Comparison of ENCODE assay signal across 11 cellular contexts in genomic region chr1:170662561-170662971, GRCh38. TPM values are rescaled to one million over a fixed set of nuclear protein-coding genes. Genes with fewer than 3 reads are reported as not detected.
A peak's percentile ranks its signal among the peaks of the same experiment; 100 is the strongest.
DNase-seq lines count a peak whose midpoint lies in the region; ATAC-seq and TF ChIP-seq lines count a peak whose summit lies in the region.
"Had no signal": no experiment of that assay in that cellular context is flagged by ENCODE, and none has a peak within 500 bp of the region (broad histone marks: within the 10 kb centered on the region; RNA-seq: fewer than 3 reads in every experiment).

No MANE protein-coding gene starts in this region.

- DNase-seq in ELR (ENCODE audit: low read depth) (peak; percentile 14), SJSA1 (ENCODE audit: low read depth in 1 of 2, low spot score in 2 of 2) (no peak), foreskin fibroblast (peak in 1 of 2 donors; percentile 68), sigmoid colon (no peak), NCI-H187 treated with DMSO at 0.1 percent for 48 hours (lab: John Stamatoyannopoulos, UW) (no peak), activated T-cell treated with anti-CD3 and anti-CD28 coated beads for 4 hours (no peak)
- DNase-seq: activated CD4-positive, alpha-beta T cell treated with anti-CD3 and anti-CD28 coated beads for 4 hours; NCI-H1436 treated with DMSO at 0.1 percent for 48 hours had no signal

- TF ChIP-seq EP300 in sigmoid colon (IDR thresholded peaks at IDR 0.05), result no peak

- peaks cover 20% of the 10 kb centered on the region for H3K4me1 ChIP-seq in SJSA1 (replicated peaks)
- peaks cover 0 to 53% (median 43%) of the 10 kb centered on the region in 4 donors for H3K4me1 ChIP-seq in sigmoid colon

- H3K36me3 ChIP-seq in SJSA1 (no peaks in the 10 kb centered on the region), sigmoid colon (no peaks in the 10 kb centered on the region)
- H3K36me3 ChIP-seq: adrenal gland had no signal

- 5% methylated on average over 8 of the region's 8 CpGs for WGBS in sigmoid colon, 2 donors

- ATAC-seq in HG02840 (IDR thresholded peaks at IDR 0.05; ENCODE audit: low FRiP score, unreplicated experiment) (no peak), GM21717 (IDR thresholded peaks at IDR 0.05; ENCODE audit: unreplicated experiment) (no peak)

- H3K4me3 ChIP-seq in SJSA1, result peak overlapping the region; percentile 18
- H3K4me3 ChIP-seq in foreskin fibroblast (ENCODE audit: low read depth in 1 of 2, low read length in 2 of 2), result peak overlapping the region; percentile 90 to 96
- peak overlapping the region; percentile 12 to 56 (median 44) for H3K4me3 ChIP-seq in sigmoid colon

- no peak for TF ChIP-seq POLR2A in sigmoid colon (IDR thresholded peaks at IDR 0.05)

- no peak overlapping the region for H3K27ac ChIP-seq in SJSA1
- peak overlapping the region in 3 of 4 donors; percentile 0 to 75 (median 62) for H3K27ac ChIP-seq in sigmoid colon

- peaks cover 6% of the 10 kb centered on the region for H3K27me3 ChIP-seq in SJSA1 (replicated peaks)
- H3K27me3 ChIP-seq in sigmoid colon, result peaks cover 27 to 88% (median 79%) of the 10 kb centered on the region in 3 donors

- no peak for TF ChIP-seq CTCF in foreskin fibroblast (IDR thresholded peaks at IDR 0.05; ENCODE audit: low read depth, low read length)
- TF ChIP-seq CTCF in sigmoid colon (IDR thresholded peaks at IDR 0.05), result no peak

- no peaks in the 10 kb centered on the region for H3K9me3 ChIP-seq in SJSA1 (replicated peaks)
- H3K9me3 ChIP-seq in sigmoid colon, result no peaks in the 10 kb centered on the region
- H3K9me3 ChIP-seq: adrenal gland had no signal

- intact Hi-C loops in sigmoid colon (cut with DNase I), result no loop called here

RNA-seq across cellular contexts. Expression of gene PRRX1, which starts 1.4 kb away (rescaled TPM):
- total RNA-seq in SJSA1 (2014; rRNA removed; shearing (Covaris generic)), result 1.2 and 1.6 TPM in 2 replicates
- total RNA-seq in sigmoid colon, result 10 to 100 TPM in 1 of 4 donors, 1 to 10 TPM in 3; 4.3 to 16.6 (median 8.9) TPM
- 1 to 10 TPM in 2 of 3 donors, under 1 TPM in 1; 0.46 to 7.9 (median 3.0) TPM for polyA plus RNA-seq in sigmoid colon

Comparison
In these comparisons a context has a peak if more than half of its experiments do, and no peak if none do; other contexts are left out.
1. H3K4me3 ChIP-seq: peak in every context shown above with its lines; median percentile 93 in foreskin fibroblast; 44 in sigmoid colon; 18 in SJSA1.